1 cellular context compared by ENCODE assay signal in the genomic region with DNA sequence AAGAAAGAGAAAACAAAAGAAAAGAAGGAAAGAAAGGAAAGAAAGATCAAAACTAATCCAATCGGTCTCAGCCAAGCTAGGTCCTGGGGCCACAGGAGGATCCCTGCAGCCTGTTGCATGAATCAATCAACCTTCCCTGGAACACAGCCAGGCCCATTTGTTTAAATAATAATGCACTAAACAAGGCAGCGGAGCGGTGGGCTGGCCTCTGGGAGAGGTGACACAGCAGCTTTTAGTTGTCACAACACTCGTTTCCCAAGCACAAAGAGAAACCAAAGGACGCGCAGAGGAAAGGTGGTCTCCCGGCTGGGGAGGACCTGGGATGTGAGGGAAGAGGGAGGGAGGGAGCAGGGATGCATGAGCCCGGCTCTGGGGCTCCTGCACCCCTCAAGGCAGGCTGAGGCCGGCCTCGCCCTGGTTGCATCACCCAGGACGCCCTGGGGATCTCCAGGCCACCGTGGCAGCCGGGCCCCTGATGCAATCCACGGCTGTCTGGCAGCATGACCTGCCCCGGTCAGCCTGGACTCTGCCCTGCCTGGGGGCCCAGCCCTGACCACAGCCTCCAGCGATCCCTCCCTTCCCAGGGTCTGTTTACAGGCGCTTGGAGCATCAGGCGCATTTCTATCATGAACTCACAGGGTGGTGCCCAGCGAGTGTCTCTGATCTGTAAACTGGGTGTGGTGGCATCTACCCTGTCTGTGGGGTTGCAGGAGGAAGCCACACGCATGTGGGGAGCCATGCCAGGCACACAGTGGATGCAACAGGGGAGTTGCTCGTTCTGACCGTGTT.
TF ChIP-seq lines count a peak whose summit lies in the region.

No MANE protein-coding gene starts in this region.

TF ChIP-seq in HepG2, 621 proteins besides CTCF, POLR2A, EP300 and RAD21 (continued from another document and continues in another):
- TF ChIP-seq, protein P1, sequence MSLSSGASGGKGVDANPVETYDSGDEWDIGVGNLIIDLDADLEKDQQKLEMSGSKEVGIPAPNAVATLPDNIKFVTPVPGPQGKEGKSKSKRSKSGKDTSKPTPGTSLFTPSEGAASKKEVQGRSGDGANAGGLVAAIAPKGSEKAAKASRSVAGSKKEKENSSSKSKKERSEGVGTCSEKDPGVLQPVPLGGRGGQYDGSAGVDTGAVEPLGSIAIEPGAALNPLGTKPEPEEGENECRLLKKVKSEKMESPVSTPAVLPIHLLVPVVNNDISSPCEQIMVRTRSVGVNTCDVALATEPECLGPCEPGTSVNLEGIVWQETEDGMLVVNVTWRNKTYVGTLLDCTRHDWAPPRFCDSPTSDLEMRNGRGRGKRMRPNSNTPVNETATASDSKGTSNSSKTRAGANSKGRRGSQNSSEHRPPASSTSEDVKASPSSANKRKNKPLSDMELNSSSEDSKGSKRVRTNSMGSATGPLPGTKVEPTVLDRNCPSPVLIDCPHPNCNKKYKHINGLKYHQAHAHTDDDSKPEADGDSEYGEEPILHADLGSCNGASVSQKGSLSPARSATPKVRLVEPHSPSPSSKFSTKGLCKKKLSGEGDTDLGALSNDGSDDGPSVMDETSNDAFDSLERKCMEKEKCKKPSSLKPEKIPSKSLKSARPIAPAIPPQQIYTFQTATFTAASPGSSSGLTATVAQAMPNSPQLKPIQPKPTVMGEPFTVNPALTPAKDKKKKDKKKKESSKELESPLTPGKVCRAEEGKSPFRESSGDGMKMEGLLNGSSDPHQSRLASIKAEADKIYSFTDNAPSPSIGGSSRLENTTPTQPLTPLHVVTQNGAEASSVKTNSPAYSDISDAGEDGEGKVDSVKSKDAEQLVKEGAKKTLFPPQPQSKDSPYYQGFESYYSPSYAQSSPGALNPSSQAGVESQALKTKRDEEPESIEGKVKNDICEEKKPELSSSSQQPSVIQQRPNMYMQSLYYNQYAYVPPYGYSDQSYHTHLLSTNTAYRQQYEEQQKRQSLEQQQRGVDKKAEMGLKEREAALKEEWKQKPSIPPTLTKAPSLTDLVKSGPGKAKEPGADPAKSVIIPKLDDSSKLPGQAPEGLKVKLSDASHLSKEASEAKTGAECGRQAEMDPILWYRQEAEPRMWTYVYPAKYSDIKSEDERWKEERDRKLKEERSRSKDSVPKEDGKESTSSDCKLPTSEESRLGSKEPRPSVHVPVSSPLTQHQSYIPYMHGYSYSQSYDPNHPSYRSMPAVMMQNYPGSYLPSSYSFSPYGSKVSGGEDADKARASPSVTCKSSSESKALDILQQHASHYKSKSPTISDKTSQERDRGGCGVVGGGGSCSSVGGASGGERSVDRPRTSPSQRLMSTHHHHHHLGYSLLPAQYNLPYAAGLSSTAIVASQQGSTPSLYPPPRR (CRISPR knock-in tag; IDR thresholded peaks at IDR 0.05; ENCODE audit: borderline replicate concordance): peak; percentile 92
- peak; percentile 80 for TF ChIP-seq ZFY (CRISPR knock-in tag; IDR thresholded peaks at IDR 0.05)
- peak; percentile 94 for TF ChIP-seq SRY (CRISPR knock-in tag; IDR thresholded peaks at IDR 0.05)
- TF ChIP-seq ZNF124 (CRISPR knock-in tag; IDR thresholded peaks at IDR 0.05): peak; percentile 86; the same call in 1 of the 2 replicates
- peak; percentile 89 for TF ChIP-seq ZFX (CRISPR knock-in tag; IDR thresholded peaks at IDR 0.05; ENCODE audit: low read depth)
- peak; percentile 88; the same call in 1 of the 2 replicates for TF ChIP-seq ZNF724P (CRISPR knock-in tag; IDR thresholded peaks at IDR 0.05; ENCODE audit: borderline replicate concordance)
- TF ChIP-seq, protein P2, sequence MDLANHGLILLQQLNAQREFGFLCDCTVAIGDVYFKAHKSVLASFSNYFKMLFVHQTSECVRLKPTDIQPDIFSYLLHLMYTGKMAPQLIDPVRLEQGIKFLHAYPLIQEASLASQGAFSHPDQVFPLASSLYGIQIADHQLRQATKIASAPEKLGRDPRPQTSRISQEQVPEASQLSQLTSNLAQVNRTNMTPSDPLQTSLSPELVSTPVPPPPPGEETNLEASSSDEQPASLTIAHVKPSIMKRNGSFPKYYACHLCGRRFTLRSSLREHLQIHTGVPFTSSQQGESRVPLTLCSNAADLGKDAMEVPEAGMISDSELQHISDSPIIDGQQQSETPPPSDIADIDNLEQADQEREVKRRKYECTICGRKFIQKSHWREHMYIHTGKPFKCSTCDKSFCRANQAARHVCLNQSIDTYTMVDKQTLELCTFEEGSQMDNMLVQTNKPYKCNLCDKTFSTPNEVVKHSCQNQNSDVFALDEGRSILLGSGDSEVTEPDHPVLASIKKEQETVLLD (CRISPR knock-in tag; IDR thresholded peaks at IDR 0.05; ENCODE audit: low read depth): peak; percentile 64; the same call in 1 of the 2 replicates
- peak; percentile 96 for TF ChIP-seq ARNTL (CRISPR knock-in tag; IDR thresholded peaks at IDR 0.05)
- TF ChIP-seq ZNF670 (CRISPR knock-in tag; IDR thresholded peaks at IDR 0.05; ENCODE audit: borderline replicate concordance): peak; percentile 98
- TF ChIP-seq ZNF205 (CRISPR knock-in tag; IDR thresholded peaks at IDR 0.05): peak; percentile 95
- peak; percentile 77; the same call in 1 of the 2 replicates for TF ChIP-seq ZSCAN31 (CRISPR knock-in tag; IDR thresholded peaks at IDR 0.05; ENCODE audit: low read depth)
- TF ChIP-seq ZSCAN25 (CRISPR knock-in tag; IDR thresholded peaks at IDR 0.05): peak; percentile 95
- TF ChIP-seq, protein P3, sequence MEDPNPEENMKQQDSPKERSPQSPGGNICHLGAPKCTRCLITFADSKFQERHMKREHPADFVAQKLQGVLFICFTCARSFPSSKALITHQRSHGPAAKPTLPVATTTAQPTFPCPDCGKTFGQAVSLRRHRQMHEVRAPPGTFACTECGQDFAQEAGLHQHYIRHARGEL (CRISPR knock-in tag; IDR thresholded peaks at IDR 0.05): no peak
- peak; percentile 66 for TF ChIP-seq HHEX (CRISPR knock-in tag; IDR thresholded peaks at IDR 0.05)
- peak; percentile 98 for TF ChIP-seq ESRRA (CRISPR knock-in tag; IDR thresholded peaks at IDR 0.05; ENCODE audit: low read depth)
- TF ChIP-seq FOXJ3 (CRISPR knock-in tag; IDR thresholded peaks at IDR 0.05; ENCODE audit: borderline replicate concordance): peak; percentile 91
- peak; percentile 46; the same call in 1 of the 2 replicates for TF ChIP-seq FOXP1 (IDR thresholded peaks at IDR 0.05)
- peak; percentile 94 for TF ChIP-seq FOXP1 (CRISPR knock-in tag; IDR thresholded peaks at IDR 0.05)
- TF ChIP-seq ZNF674 (CRISPR knock-in tag; IDR thresholded peaks at IDR 0.05; ENCODE audit: low read depth): no peak
- no peak for TF ChIP-seq SMARCE1 (IDR thresholded peaks at IDR 0.05; ENCODE audit: borderline replicate concordance)
- no peak for TF ChIP-seq ZNF367 (CRISPR knock-in tag; IDR thresholded peaks at IDR 0.05; ENCODE audit: borderline replicate concordance)
- peak; percentile 94; the same call in 1 of the 2 replicates for TF ChIP-seq ZNF761 (CRISPR knock-in tag; conservative IDR thresholded peaks at IDR 0.05)
- TF ChIP-seq HNF4A (CRISPR knock-in tag; IDR thresholded peaks at IDR 0.05): peak; percentile 100
- TF ChIP-seq, protein P4, sequence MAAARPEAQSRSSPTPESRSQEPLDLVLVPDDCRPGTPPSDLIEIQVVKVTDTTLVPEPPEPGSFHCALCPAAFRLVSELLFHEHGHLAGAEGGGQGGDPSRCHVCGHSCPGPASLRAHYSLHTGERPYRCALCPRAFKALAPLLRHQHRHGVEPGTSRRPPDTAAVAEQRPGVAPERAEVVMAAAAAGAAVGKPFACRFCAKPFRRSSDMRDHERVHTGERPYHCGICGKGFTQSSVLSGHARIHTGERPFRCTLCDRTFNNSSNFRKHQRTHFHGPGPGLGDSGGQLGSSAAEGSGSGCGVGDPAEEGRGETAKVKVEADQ (CRISPR knock-in tag; IDR thresholded peaks at IDR 0.05; ENCODE audit: borderline replicate concordance): 0 out of 2 replicates have a peak, but pooled peaks have one; percentile 52
- no peak for TF ChIP-seq FOXM1 (CRISPR knock-in tag; IDR thresholded peaks at IDR 0.05)
- TF ChIP-seq, protein P5, sequence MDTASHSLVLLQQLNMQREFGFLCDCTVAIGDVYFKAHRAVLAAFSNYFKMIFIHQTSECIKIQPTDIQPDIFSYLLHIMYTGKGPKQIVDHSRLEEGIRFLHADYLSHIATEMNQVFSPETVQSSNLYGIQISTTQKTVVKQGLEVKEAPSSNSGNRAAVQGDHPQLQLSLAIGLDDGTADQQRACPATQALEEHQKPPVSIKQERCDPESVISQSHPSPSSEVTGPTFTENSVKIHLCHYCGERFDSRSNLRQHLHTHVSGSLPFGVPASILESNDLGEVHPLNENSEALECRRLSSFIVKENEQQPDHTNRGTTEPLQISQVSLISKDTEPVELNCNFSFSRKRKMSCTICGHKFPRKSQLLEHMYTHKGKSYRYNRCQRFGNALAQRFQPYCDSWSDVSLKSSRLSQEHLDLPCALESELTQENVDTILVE (CRISPR knock-in tag; IDR thresholded peaks at IDR 0.05): peak; percentile 95
- TF ChIP-seq TOE1 (CRISPR knock-in tag; IDR thresholded peaks at IDR 0.05): 0 out of 2 replicates have a peak, but pooled peaks have one; percentile 57
- TF ChIP-seq, protein P6, sequence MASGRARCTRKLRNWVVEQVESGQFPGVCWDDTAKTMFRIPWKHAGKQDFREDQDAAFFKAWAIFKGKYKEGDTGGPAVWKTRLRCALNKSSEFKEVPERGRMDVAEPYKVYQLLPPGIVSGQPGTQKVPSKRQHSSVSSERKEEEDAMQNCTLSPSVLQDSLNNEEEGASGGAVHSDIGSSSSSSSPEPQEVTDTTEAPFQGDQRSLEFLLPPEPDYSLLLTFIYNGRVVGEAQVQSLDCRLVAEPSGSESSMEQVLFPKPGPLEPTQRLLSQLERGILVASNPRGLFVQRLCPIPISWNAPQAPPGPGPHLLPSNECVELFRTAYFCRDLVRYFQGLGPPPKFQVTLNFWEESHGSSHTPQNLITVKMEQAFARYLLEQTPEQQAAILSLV (CRISPR knock-in tag; IDR thresholded peaks at IDR 0.05; ENCODE audit: borderline replicate concordance): peak; percentile 93
- TF ChIP-seq CBX5 (CRISPR knock-in tag; IDR thresholded peaks at IDR 0.05; ENCODE audit: borderline replicate concordance): peak; percentile 97; the same call in 1 of the 2 replicates
- 0 out of 2 replicates have a peak, but pooled peaks have one; percentile 37 for TF ChIP-seq ZNF567 (CRISPR knock-in tag; IDR thresholded peaks at IDR 0.05; ENCODE audit: borderline replicate concordance)
- TF ChIP-seq, protein P7, sequence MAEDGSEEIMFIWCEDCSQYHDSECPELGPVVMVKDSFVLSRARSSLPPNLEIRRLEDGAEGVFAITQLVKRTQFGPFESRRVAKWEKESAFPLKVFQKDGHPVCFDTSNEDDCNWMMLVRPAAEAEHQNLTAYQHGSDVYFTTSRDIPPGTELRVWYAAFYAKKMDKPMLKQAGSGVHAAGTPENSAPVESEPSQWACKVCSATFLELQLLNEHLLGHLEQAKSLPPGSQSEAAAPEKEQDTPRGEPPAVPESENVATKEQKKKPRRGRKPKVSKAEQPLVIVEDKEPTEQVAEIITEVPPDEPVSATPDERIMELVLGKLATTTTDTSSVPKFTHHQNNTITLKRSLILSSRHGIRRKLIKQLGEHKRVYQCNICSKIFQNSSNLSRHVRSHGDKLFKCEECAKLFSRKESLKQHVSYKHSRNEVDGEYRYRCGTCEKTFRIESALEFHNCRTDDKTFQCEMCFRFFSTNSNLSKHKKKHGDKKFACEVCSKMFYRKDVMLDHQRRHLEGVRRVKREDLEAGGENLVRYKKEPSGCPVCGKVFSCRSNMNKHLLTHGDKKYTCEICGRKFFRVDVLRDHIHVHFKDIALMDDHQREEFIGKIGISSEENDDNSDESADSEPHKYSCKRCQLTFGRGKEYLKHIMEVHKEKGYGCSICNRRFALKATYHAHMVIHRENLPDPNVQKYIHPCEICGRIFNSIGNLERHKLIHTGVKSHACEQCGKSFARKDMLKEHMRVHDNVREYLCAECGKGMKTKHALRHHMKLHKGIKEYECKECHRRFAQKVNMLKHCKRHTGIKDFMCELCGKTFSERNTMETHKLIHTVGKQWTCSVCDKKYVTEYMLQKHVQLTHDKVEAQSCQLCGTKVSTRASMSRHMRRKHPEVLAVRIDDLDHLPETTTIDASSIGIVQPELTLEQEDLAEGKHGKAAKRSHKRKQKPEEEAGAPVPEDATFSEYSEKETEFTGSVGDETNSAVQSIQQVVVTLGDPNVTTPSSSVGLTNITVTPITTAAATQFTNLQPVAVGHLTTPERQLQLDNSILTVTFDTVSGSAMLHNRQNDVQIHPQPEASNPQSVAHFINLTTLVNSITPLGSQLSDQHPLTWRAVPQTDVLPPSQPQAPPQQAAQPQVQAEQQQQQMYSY (CRISPR knock-in tag; IDR thresholded peaks at IDR 0.05): no peak; the same call in 1 of the 2 replicates
- TF ChIP-seq MTA1 (CRISPR knock-in tag; IDR thresholded peaks at IDR 0.05; ENCODE audit: borderline replicate concordance): peak; percentile 100
- TF ChIP-seq TAF15 (IDR thresholded peaks at IDR 0.05; ENCODE audit: low read depth, low read length, poor library complexity, severe bottlenecking): peak; percentile 82
- TF ChIP-seq, protein P8, sequence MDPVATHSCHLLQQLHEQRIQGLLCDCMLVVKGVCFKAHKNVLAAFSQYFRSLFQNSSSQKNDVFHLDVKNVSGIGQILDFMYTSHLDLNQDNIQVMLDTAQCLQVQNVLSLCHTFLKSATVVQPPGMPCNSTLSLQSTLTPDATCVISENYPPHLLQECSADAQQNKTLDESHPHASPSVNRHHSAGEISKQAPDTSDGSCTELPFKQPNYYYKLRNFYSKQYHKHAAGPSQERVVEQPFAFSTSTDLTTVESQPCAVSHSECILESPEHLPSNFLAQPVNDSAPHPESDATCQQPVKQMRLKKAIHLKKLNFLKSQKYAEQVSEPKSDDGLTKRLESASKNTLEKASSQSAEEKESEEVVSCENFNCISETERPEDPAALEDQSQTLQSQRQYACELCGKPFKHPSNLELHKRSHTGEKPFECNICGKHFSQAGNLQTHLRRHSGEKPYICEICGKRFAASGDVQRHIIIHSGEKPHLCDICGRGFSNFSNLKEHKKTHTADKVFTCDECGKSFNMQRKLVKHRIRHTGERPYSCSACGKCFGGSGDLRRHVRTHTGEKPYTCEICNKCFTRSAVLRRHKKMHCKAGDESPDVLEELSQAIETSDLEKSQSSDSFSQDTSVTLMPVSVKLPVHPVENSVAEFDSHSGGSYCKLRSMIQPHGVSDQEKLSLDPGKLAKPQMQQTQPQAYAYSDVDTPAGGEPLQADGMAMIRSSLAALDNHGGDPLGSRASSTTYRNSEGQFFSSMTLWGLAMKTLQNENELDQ (CRISPR knock-in tag; IDR thresholded peaks at IDR 0.05; ENCODE audit: borderline replicate concordance): 0 out of 2 replicates have a peak, but pooled peaks have one; percentile 24
- peak; percentile 98 for TF ChIP-seq ZNF296 (CRISPR knock-in tag; conservative IDR thresholded peaks at IDR 0.05)
- no peak for TF ChIP-seq ZNF180 (CRISPR knock-in tag; IDR thresholded peaks at IDR 0.05; ENCODE audit: borderline replicate concordance, low read depth)
- no peak for TF ChIP-seq DNMT3B (CRISPR knock-in tag; conservative IDR thresholded peaks at IDR 0.05)
- TF ChIP-seq, protein P9, sequence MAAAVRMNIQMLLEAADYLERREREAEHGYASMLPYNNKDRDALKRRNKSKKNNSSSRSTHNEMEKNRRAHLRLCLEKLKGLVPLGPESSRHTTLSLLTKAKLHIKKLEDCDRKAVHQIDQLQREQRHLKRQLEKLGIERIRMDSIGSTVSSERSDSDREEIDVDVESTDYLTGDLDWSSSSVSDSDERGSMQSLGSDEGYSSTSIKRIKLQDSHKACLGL (CRISPR knock-in tag; IDR thresholded peaks at IDR 0.05): peak; percentile 92
- TF ChIP-seq, protein P10, sequence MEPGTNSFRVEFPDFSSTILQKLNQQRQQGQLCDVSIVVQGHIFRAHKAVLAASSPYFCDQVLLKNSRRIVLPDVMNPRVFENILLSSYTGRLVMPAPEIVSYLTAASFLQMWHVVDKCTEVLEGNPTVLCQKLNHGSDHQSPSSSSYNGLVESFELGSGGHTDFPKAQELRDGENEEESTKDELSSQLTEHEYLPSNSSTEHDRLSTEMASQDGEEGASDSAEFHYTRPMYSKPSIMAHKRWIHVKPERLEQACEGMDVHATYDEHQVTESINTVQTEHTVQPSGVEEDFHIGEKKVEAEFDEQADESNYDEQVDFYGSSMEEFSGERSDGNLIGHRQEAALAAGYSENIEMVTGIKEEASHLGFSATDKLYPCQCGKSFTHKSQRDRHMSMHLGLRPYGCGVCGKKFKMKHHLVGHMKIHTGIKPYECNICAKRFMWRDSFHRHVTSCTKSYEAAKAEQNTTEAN (CRISPR knock-in tag; conservative IDR thresholded peaks at IDR 0.05): no peak
- TF ChIP-seq IKZF1 (IDR thresholded peaks at IDR 0.05): no peak
